ENCODE assay signal across 1 cellular context in genomic region chr13:99796175-99796819, GRCh38.
TF ChIP-seq lines count a peak whose summit lies in the region.

No MANE protein-coding gene starts in this region.

TF ChIP-seq in WTC11, 78 proteins besides CTCF, POLR2A, EP300 and RAD21 (continued from another document):
- TF ChIP-seq ARID4B (CRISPR knock-in tag; IDR thresholded peaks at IDR 0.05; ENCODE audit: borderline replicate concordance) (0 out of 2 replicates have a peak, but pooled peaks have one; percentile 56), TEAD4 (CRISPR knock-in tag; IDR thresholded peaks at IDR 0.05) (peak; percentile 66; the same call in 1 of the 2 replicates), SOX15 (CRISPR knock-in tag; IDR thresholded peaks at IDR 0.05) (no peak), ATF1 (CRISPR knock-in tag; IDR thresholded peaks at IDR 0.05) (no peak), ZNF425 (CRISPR knock-in tag; conservative IDR thresholded peaks at IDR 0.05) (no peak), RELA (CRISPR knock-in tag; IDR thresholded peaks at IDR 0.05; ENCODE audit: borderline replicate concordance) (no peak), SMAD3 (CRISPR knock-in tag; IDR thresholded peaks at IDR 0.05; ENCODE audit: borderline replicate concordance) (no peak), MYBL2 (CRISPR knock-in tag; IDR thresholded peaks at IDR 0.05) (0 out of 2 replicates have a peak, but pooled peaks have one; percentile 24), USF1 (CRISPR knock-in tag; IDR thresholded peaks at IDR 0.05) (peak; percentile 53; the same call in 1 of the 2 replicates), IRF1 (CRISPR knock-in tag; IDR thresholded peaks at IDR 0.05) (0 out of 2 replicates have a peak, but pooled peaks have one; percentile 55), PRDM15 (CRISPR knock-in tag; IDR thresholded peaks at IDR 0.05) (peak; percentile 62; the same call in 1 of the 2 replicates), GRHL2 (CRISPR knock-in tag; IDR thresholded peaks at IDR 0.05; ENCODE audit: insufficient replicate concordance, severe bottlenecking) (no peak), NFE2L1 (CRISPR knock-in tag; IDR thresholded peaks at IDR 0.05) (peak; percentile 78), ZNF416 (CRISPR knock-in tag; IDR thresholded peaks at IDR 0.05) (no peak), TEAD1 (CRISPR knock-in tag; IDR thresholded peaks at IDR 0.05) (0 out of 2 replicates have a peak, but pooled peaks have one; percentile 33), ZNF263 (CRISPR knock-in tag; IDR thresholded peaks at IDR 0.05; ENCODE audit: low read depth) (no peak), PRRX2 (CRISPR knock-in tag; IDR thresholded peaks at IDR 0.05) (no peak), KAT7 (CRISPR knock-in tag; IDR thresholded peaks at IDR 0.05; ENCODE audit: borderline replicate concordance) (no peak), FOXJ3 (CRISPR knock-in tag; IDR thresholded peaks at IDR 0.05; ENCODE audit: borderline replicate concordance) (no peak), ZBTB21 (CRISPR knock-in tag; IDR thresholded peaks at IDR 0.05; ENCODE audit: borderline replicate concordance) (no peak), FOXK1 (CRISPR knock-in tag; IDR thresholded peaks at IDR 0.05) (peak; percentile 41; the same call in 1 of the 2 replicates), JAZF1 (CRISPR knock-in tag; IDR thresholded peaks at IDR 0.05) (no peak), NR2C2 (CRISPR knock-in tag; IDR thresholded peaks at IDR 0.05) (no peak), ERG (CRISPR knock-in tag; IDR thresholded peaks at IDR 0.05) (no peak), JUN (CRISPR knock-in tag; IDR thresholded peaks at IDR 0.05) (0 out of 2 replicates have a peak, but pooled peaks have one; percentile 45), NFYB (CRISPR knock-in tag; conservative IDR thresholded peaks at IDR 0.05; ENCODE audit: low read depth) (0 out of 2 replicates have a peak, but pooled peaks have one; percentile 11), NR3C1 (CRISPR knock-in tag; conservative IDR thresholded peaks at IDR 0.05; ENCODE audit: low read depth) (no peak), ETV6 (CRISPR knock-in tag; IDR thresholded peaks at IDR 0.05) (0 out of 2 replicates have a peak, but pooled peaks have one; percentile 21)
- TF ChIP-seq, protein P1, sequence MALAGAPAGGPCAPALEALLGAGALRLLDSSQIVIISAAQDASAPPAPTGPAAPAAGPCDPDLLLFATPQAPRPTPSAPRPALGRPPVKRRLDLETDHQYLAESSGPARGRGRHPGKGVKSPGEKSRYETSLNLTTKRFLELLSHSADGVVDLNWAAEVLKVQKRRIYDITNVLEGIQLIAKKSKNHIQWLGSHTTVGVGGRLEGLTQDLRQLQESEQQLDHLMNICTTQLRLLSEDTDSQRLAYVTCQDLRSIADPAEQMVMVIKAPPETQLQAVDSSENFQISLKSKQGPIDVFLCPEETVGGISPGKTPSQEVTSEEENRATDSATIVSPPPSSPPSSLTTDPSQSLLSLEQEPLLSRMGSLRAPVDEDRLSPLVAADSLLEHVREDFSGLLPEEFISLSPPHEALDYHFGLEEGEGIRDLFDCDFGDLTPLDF (CRISPR knock-in tag; IDR thresholded peaks at IDR 0.05) = no peak
- TF ChIP-seq, protein P2, sequence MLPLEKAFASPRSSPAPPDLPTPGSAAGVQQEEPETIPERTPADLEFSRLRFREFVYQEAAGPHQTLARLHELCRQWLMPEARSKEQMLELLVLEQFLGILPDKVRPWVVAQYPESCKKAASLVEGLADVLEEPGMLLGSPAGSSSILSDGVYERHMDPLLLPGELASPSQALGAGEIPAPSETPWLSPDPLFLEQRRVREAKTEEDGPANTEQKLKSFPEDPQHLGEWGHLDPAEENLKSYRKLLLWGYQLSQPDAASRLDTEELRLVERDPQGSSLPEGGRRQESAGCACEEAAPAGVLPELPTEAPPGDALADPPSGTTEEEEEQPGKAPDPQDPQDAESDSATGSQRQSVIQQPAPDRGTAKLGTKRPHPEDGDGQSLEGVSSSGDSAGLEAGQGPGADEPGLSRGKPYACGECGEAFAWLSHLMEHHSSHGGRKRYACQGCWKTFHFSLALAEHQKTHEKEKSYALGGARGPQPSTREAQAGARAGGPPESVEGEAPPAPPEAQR (CRISPR knock-in tag; IDR thresholded peaks at IDR 0.05) = no peak
- TF ChIP-seq, protein P3, sequence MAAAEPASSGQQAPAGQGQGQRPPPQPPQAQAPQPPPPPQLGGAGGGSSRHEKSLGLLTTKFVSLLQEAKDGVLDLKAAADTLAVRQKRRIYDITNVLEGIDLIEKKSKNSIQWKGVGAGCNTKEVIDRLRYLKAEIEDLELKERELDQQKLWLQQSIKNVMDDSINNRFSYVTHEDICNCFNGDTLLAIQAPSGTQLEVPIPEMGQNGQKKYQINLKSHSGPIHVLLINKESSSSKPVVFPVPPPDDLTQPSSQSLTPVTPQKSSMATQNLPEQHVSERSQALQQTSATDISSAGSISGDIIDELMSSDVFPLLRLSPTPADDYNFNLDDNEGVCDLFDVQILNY (CRISPR knock-in tag; IDR thresholded peaks at IDR 0.05) = no peak
- TF ChIP-seq, protein P4, sequence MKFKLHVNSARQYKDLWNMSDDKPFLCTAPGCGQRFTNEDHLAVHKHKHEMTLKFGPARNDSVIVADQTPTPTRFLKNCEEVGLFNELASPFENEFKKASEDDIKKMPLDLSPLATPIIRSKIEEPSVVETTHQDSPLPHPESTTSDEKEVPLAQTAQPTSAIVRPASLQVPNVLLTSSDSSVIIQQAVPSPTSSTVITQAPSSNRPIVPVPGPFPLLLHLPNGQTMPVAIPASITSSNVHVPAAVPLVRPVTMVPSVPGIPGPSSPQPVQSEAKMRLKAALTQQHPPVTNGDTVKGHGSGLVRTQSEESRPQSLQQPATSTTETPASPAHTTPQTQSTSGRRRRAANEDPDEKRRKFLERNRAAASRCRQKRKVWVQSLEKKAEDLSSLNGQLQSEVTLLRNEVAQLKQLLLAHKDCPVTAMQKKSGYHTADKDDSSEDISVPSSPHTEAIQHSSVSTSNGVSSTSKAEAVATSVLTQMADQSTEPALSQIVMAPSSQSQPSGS (CRISPR knock-in tag; IDR thresholded peaks at IDR 0.05; ENCODE audit: borderline replicate concordance, low read depth) = no peak
